ENCODE assay signal across 2 cellular contexts in the genomic region with DNA sequence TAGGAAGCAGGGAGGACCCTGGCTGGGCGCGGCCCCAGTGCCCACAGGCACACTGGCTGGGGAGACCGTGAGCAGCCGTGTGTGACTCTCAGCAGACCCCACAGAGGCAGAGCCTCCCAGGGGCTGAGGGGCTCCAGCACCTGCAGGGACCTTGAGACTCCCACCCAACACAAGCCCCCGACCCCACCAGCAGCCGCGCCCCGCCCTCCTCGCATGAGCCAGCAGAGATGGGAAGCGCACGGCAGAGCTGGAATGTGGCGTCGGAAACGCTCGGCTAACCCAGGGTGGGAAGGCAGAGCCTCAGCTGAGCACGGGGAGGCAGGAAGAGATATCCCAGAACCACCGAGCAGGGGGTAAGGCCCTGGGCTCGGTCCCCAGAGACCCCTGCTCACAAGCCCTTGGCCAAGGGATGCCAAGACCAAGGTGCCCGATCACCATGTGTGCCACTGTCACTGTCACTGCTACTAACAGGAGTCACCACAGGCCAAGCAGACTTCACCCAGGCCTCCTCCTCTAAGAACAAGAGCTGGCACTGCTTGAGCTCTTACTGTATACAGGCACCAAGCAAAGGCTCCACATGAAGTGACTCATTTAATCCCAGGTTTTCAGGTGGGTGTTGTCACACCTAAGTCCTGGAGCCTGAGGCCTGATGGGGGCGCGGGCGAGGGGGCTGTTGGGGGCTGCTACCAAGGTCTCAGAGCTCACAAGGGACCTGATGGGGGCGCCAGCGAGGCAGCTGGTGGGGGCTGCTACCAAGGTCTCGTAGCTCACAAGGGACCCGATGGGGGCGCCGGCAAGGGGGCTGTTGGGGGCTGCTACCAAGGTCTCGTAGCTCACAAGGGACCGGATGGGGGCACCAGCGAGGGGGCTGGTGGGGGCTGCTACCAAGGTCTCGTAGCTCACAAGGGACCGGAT.
TF ChIP-seq lines count a peak whose summit lies in the region.

No MANE protein-coding gene starts in this region.

TF ChIP-seq in GM23338, 12 proteins besides CTCF, POLR2A, EP300 and RAD21 (continues in another document):
- TF ChIP-seq, protein P1, sequence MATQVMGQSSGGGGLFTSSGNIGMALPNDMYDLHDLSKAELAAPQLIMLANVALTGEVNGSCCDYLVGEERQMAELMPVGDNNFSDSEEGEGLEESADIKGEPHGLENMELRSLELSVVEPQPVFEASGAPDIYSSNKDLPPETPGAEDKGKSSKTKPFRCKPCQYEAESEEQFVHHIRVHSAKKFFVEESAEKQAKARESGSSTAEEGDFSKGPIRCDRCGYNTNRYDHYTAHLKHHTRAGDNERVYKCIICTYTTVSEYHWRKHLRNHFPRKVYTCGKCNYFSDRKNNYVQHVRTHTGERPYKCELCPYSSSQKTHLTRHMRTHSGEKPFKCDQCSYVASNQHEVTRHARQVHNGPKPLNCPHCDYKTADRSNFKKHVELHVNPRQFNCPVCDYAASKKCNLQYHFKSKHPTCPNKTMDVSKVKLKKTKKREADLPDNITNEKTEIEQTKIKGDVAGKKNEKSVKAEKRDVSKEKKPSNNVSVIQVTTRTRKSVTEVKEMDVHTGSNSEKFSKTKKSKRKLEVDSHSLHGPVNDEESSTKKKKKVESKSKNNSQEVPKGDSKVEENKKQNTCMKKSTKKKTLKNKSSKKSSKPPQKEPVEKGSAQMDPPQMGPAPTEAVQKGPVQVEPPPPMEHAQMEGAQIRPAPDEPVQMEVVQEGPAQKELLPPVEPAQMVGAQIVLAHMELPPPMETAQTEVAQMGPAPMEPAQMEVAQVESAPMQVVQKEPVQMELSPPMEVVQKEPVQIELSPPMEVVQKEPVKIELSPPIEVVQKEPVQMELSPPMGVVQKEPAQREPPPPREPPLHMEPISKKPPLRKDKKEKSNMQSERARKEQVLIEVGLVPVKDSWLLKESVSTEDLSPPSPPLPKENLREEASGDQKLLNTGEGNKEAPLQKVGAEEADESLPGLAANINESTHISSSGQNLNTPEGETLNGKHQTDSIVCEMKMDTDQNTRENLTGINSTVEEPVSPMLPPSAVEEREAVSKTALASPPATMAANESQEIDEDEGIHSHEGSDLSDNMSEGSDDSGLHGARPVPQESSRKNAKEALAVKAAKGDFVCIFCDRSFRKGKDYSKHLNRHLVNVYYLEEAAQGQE (IDR thresholded peaks at IDR 0.05; ENCODE audit: unreplicated experiment), result no peak
- no peak for TF ChIP-seq JUNB (IDR thresholded peaks at IDR 0.05; ENCODE audit: unreplicated experiment)
- TF ChIP-seq, protein P2, sequence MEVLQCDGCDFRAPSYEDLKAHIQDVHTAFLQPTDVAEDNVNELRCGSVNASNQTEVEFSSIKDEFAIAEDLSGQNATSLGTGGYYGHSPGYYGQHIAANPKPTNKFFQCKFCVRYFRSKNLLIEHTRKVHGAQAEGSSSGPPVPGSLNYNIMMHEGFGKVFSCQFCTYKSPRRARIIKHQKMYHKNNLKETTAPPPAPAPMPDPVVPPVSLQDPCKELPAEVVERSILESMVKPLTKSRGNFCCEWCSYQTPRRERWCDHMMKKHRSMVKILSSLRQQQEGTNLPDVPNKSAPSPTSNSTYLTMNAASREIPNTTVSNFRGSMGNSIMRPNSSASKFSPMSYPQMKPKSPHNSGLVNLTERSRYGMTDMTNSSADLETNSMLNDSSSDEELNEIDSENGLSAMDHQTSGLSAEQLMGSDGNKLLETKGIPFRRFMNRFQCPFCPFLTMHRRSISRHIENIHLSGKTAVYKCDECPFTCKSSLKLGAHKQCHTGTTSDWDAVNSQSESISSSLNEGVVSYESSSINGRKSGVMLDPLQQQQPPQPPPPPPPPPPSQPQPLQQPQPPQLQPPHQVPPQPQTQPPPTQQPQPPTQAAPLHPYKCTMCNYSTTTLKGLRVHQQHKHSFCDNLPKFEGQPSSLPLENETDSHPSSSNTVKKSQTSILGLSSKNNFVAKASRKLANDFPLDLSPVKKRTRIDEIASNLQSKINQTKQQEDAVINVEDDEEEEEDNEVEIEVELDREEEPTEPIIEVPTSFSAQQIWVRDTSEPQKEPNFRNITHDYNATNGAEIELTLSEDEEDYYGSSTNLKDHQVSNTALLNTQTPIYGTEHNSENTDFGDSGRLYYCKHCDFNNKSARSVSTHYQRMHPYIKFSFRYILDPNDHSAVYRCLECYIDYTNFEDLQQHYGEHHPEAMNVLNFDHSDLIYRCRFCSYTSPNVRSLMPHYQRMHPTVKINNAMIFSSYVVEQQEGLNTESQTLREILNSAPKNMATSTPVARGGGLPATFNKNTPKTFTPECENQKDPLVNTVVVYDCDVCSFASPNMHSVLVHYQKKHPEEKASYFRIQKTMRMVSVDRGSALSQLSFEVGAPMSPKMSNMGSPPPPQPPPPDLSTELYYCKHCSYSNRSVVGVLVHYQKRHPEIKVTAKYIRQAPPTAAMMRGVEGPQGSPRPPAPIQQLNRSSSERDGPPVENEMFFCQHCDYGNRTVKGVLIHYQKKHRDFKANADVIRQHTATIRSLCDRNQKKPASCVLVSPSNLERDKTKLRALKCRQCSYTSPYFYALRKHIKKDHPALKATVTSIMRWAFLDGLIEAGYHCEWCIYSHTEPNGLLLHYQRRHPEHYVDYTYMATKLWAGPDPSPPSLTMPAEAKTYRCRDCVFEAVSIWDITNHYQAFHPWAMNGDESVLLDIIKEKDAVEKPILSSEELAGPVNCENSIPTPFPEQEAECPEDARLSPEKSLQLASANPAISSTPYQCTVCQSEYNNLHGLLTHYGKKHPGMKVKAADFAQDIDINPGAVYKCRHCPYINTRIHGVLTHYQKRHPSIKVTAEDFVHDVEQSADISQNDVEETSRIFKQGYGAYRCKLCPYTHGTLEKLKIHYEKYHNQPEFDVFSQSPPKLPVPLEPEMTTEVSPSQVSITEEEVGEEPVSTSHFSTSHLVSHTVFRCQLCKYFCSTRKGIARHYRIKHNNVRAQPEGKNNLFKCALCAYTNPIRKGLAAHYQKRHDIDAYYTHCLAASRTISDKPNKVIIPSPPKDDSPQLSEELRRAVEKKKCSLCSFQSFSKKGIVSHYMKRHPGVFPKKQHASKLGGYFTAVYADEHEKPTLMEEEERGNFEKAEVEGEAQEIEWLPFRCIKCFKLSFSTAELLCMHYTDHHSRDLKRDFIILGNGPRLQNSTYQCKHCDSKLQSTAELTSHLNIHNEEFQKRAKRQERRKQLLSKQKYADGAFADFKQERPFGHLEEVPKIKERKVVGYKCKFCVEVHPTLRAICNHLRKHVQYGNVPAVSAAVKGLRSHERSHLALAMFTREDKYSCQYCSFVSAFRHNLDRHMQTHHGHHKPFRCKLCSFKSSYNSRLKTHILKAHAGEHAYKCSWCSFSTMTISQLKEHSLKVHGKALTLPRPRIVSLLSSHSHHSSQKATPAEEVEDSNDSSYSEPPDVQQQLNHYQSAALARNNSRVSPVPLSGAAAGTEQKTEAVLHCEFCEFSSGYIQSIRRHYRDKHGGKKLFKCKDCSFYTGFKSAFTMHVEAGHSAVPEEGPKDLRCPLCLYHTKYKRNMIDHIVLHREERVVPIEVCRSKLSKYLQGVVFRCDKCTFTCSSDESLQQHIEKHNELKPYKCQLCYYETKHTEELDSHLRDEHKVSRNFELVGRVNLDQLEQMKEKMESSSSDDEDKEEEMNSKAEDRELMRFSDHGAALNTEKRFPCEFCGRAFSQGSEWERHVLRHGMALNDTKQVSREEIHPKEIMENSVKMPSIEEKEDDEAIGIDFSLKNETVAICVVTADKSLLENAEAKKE (CRISPR knock-in tag; IDR thresholded peaks at IDR 0.05), result no peak
- no peak for TF ChIP-seq STAT1 (IDR thresholded peaks at IDR 0.05; ENCODE audit: unreplicated experiment)
- TF ChIP-seq NANOG (IDR thresholded peaks at IDR 0.05; ENCODE audit: borderline replicate concordance), result no peak
- TF ChIP-seq EZH2 (IDR thresholded peaks at IDR 0.05; ENCODE audit: low read depth, unreplicated experiment), result no peak
- no peak for TF ChIP-seq ZNF331 (CRISPR knock-in tag; IDR thresholded peaks at IDR 0.05; ENCODE audit: low read depth)
- no peak for TF ChIP-seq ZNF114 (CRISPR knock-in tag; IDR thresholded peaks at IDR 0.05)
- TF ChIP-seq EZH2phosphoT487 (IDR thresholded peaks at IDR 0.05; ENCODE audit: unreplicated experiment), result no peak

TF ChIP-seq in endothelial cell of umbilical vein, 7 proteins besides CTCF, POLR2A, EP300 and RAD21:
- TF ChIP-seq JUN (IDR thresholded peaks at IDR 0.05; ENCODE audit: borderline replicate concordance, insufficient read depth, insufficient read length, low read depth), result no peak
- TF ChIP-seq, protein P3, sequence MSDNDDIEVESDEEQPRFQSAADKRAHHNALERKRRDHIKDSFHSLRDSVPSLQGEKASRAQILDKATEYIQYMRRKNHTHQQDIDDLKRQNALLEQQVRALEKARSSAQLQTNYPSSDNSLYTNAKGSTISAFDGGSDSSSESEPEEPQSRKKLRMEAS (IDR thresholded peaks at IDR 0.05; ENCODE audit: insufficient read depth, insufficient read length), result no peak
- TF ChIP-seq FOS (IDR thresholded peaks at IDR 0.05; ENCODE audit: borderline replicate concordance, insufficient read depth, low read length), result no peak
- TF ChIP-seq POLR2AphosphoS5 (IDR thresholded peaks at IDR 0.05; ENCODE audit: insufficient read depth, low read depth, low read length), result no peak
